In the genomic region with DNA sequence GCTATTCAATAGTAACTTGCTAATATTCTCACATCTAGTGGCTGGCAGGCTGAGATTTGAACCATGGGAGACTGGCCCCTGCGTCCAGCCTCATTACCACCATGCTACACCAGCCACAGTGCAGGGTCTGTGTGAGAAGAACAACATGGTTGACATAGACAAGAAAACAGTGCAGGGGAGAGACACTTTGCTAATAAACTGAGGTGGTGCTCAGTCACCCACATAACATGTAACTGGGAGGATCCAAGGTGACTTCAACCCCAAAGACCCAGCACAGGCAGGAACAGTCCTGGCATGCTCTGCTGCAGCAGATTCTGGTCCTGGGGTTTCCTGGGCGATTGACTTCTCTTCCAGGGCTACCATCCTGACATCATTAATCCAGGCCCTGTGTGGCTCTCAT, we compare ENCODE assay signal across 32 cellular contexts.
A peak's percentile ranks its signal among the peaks of the same experiment; 100 is the strongest.
DNase-seq lines count a peak whose midpoint lies in the region; FAIRE-seq and TF ChIP-seq lines count a peak whose summit lies in the region.
"Had no signal": no experiment of that assay in that cellular context is flagged by ENCODE, and none has a peak within 500 bp of the region (broad histone marks: within the 10 kb centered on the region; RNA-seq: fewer than 3 reads in every experiment).

No MANE protein-coding gene starts in this region.

- intact Hi-C loops in esophagus muscularis mucosa (cut with DNase I), result no loop called here
- intact Hi-C loops in activated T-helper 2 cell treated with anti-CD3 and anti-CD28 coated beads, Interferon-gamma antibody, Interleukin-2, Interleukin-4, amounts not matched to agents 10 μg/mL and 5 μg/mL and 100 μg/mL, durations not matched to agents 14 hours and 24 hours and 36 hours (cut with micrococcal nuclease), result no loop called here

- H3K4me3 ChIP-seq in bronchial epithelial cell (ENCODE audit: low read depth, low read length), result no peak overlapping the region
- no peak overlapping the region for H3K4me3 ChIP-seq in esophagus muscularis mucosa
- H3K4me3 ChIP-seq: A549; BLaER1; BLaER1 treated with 17β-estradiol and CSF1 and Interleukin-3, amounts not matched to agents 10 nM and 100 nM had no signal

- no peak overlapping the region for H3K27ac ChIP-seq in esophagus muscularis mucosa (replicated peaks in 1 of 4)
- H3K27ac ChIP-seq: 22Rv1; A549; BLaER1; BLaER1 treated with 17β-estradiol and CSF1 and Interleukin-3, amounts not matched to agents 10 nM and 100 nM; C4-2B had no signal

- no peaks in the 10 kb centered on the region for H3K9me3 Mint-ChIP-seq in activated T-helper 2 cell treated with anti-CD3 and anti-CD28 coated beads, Interferon-gamma antibody, Interleukin-2, Interleukin-4, amounts not matched to agents 10 μg/mL and 5 μg/mL and 100 μg/mL, durations not matched to agents 14 hours and 24 hours and 36 hours
- H3K9me3 Mint-ChIP-seq: CD4-positive, alpha-beta T cell; CD8-positive, alpha-beta memory T cell; CD8-positive, alpha-beta T cell had no signal

- peaks cover 8% of the 10 kb centered on the region for H3K27me3 Mint-ChIP-seq in activated T-helper 2 cell treated with anti-CD3 and anti-CD28 coated beads, Interferon-gamma antibody, Interleukin-2, Interleukin-4, amounts not matched to agents 10 μg/mL and 5 μg/mL and 100 μg/mL, durations not matched to agents 14 hours and 24 hours and 36 hours (ENCODE audit: low read depth)

- H3K9me3 ChIP-seq in esophagus muscularis mucosa, result no peaks in the 10 kb centered on the region
- H3K9me3 ChIP-seq: BE2C, BLaER1, Caco-2 had no signal

- no peak for TF ChIP-seq CTCF in bronchial epithelial cell (IDR thresholded peaks at IDR 0.05; ENCODE audit: insufficient read depth, low read length, severe bottlenecking)
- TF ChIP-seq CTCF in esophagus muscularis mucosa (IDR thresholded peaks at IDR 0.05), result no peak

- H3K27me3 ChIP-seq in bronchial epithelial cell (ENCODE audit: control insufficient read depth, insufficient read depth, low read length) (peaks cover 7% of the 10 kb centered on the region), esophagus muscularis mucosa (no peaks in the 10 kb centered on the region)
- H3K27me3 ChIP-seq: BLaER1; BLaER1 treated with 17β-estradiol and CSF1 and Interleukin-3, amounts not matched to agents 10 nM and 100 nM had no signal

- H3K4me3 Mint-ChIP-seq in activated T-helper 2 cell treated with anti-CD3 and anti-CD28 coated beads, Interferon-gamma antibody, Interleukin-2, Interleukin-4, amounts not matched to agents 10 μg/mL and 5 μg/mL and 100 μg/mL, durations not matched to agents 14 hours and 24 hours and 36 hours (ENCODE audit: low read depth), result no peak overlapping the region
- H3K4me3 Mint-ChIP-seq: B cell; CD14-positive monocyte; CD4-positive, alpha-beta memory T cell; CD4-positive, alpha-beta T cell; CD4-positive, CD25-positive, alpha-beta regulatory T cell; CD8-positive, alpha-beta memory T cell; CD8-positive, alpha-beta T cell had no signal

- no peaks in the 10 kb centered on the region for H3K4me1 Mint-ChIP-seq in activated T-helper 2 cell treated with anti-CD3 and anti-CD28 coated beads, Interferon-gamma antibody, Interleukin-2, Interleukin-4, amounts not matched to agents 10 μg/mL and 5 μg/mL and 100 μg/mL, durations not matched to agents 14 hours and 24 hours and 36 hours (ENCODE audit: low read depth)
- H3K4me1 Mint-ChIP-seq: B cell; CD14-positive monocyte; CD4-positive, alpha-beta memory T cell; CD4-positive, CD25-positive, alpha-beta regulatory T cell; CD8-positive, alpha-beta memory T cell had no signal

- no peak for DNase-seq in bronchial epithelial cell (ENCODE audit: low read depth)
- DNase-seq in esophagus muscularis mucosa (ENCODE audit: extremely low spot score), result peak; percentile 60
- DNase-seq in NCI-H2107 treated with DMSO at 0.1 percent for 48 hours (lab: John Stamatoyannopoulos, UW; ENCODE audit: unreplicated experiment), result no peak
- DNase-seq in activated T-helper 2 cell treated with anti-CD3 and anti-CD28 coated beads, Interferon-gamma antibody, Interleukin-2, Interleukin-4, amounts not matched to agents 10 μg/mL and 5 μg/mL and 100 μg/mL, durations not matched to agents 14 hours and 24 hours and 36 hours (ENCODE audit: low spot score), result no peak
- DNase-seq: 8988T; ACHN; AML-193; BE2C; C1 segment of cervical spinal cord; Caco-2; Calu3; CD4-positive, alpha-beta memory T cell; CD4-positive, alpha-beta T cell; CD4-positive, CD25-positive, alpha-beta regulatory T cell; CD8-positive, alpha-beta memory T cell; CD8-positive, alpha-beta T cell; COR-L47; DMS 273 treated with DMSO at 0.1 percent for 48 hours; DMS153; DMS53; DMS79; DMS79 treated with DMSO at 0.1 percent for 48 hours; DND-41; EL had no signal

- peaks cover 22 to 43% (median 37%) of the 10 kb centered on the region in 4 donors for H3K4me1 ChIP-seq in esophagus muscularis mucosa
- H3K4me1 ChIP-seq: A549; BE2C; BLaER1; BLaER1 treated with 17β-estradiol and CSF1 and Interleukin-3, amounts not matched to agents 10 nM and 100 nM; Caco-2 had no signal

- H3K36me3 ChIP-seq in bronchial epithelial cell (ENCODE audit: control insufficient read depth, insufficient read depth, low read length), result no peaks in the 10 kb centered on the region
- H3K36me3 ChIP-seq in esophagus muscularis mucosa, result no peaks in the 10 kb centered on the region
- H3K36me3 ChIP-seq: BE2C; BLaER1; BLaER1 treated with 17β-estradiol and CSF1 and Interleukin-3, amounts not matched to agents 10 nM and 100 nM had no signal

- H3K27ac Mint-ChIP-seq in activated T-helper 2 cell treated with anti-CD3 and anti-CD28 coated beads, Interferon-gamma antibody, Interleukin-2, Interleukin-4, amounts not matched to agents 10 μg/mL and 5 μg/mL and 100 μg/mL, durations not matched to agents 14 hours and 24 hours and 36 hours, result no peak overlapping the region
- H3K27ac Mint-ChIP-seq: B cell; CD4-positive, alpha-beta memory T cell; CD4-positive, alpha-beta T cell; CD4-positive, CD25-positive, alpha-beta regulatory T cell; CD8-positive, alpha-beta memory T cell; CD8-positive, alpha-beta T cell had no signal

- TF ChIP-seq POLR2A in esophagus muscularis mucosa (IDR thresholded peaks at IDR 0.05; ENCODE audit: low read depth), result no peak

- no peaks in the 10 kb centered on the region for H3K36me3 Mint-ChIP-seq in activated T-helper 2 cell treated with anti-CD3 and anti-CD28 coated beads, Interferon-gamma antibody, Interleukin-2, Interleukin-4, amounts not matched to agents 10 μg/mL and 5 μg/mL and 100 μg/mL, durations not matched to agents 14 hours and 24 hours and 36 hours (ENCODE audit: low read depth)
- H3K36me3 Mint-ChIP-seq: CD14-positive monocyte; CD4-positive, alpha-beta memory T cell; CD4-positive, CD25-positive, alpha-beta regulatory T cell; CD8-positive, alpha-beta memory T cell; CD8-positive, alpha-beta T cell had no signal

- no peak for TF ChIP-seq EP300 in esophagus muscularis mucosa (IDR thresholded peaks at IDR 0.05)

- peak; percentile 81 for FAIRE-seq in bronchial epithelial cell (lab: Jason Lieb, UNC)
- FAIRE-seq: A549, D721Med had no signal

- 100% methylated on average over 2 of the region's 2 CpGs for WGBS in esophagus muscularis mucosa
